Comparison of ENCODE assay signal across 18 cellular contexts in the genomic region with DNA sequence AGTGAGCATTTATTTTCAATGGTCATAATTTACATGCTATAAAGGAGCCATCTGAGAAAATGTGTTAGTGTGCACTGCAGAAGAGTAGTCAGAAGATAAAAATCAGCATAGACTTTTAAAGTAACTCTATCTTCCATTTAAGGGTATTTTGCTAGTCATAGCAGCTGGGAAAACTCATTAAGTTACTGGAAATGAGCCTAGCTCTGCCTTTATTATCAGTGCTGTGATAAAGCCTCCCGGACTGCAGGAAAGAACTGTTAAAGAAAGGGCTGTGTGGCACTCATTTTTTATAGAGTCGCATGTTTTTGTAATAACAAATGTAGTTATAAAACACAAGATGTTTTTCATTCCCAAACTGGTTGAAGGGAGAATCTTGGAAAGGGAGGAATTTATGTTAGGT.
"Had no signal": no experiment of that assay in that cellular context is flagged by ENCODE, and none has a peak within 500 bp of the region (broad histone marks: within the 10 kb centered on the region; RNA-seq: fewer than 3 reads in every experiment).

No MANE protein-coding gene starts in this region.

- H3K27ac ChIP-seq: dorsolateral prefrontal cortex, gastrocnemius medialis, left ventricle myocardium inferior, lower lobe of right lung, parathyroid adenoma, prostate gland, right lobe of liver, spleen, tibial artery, upper lobe of left lung, uterus had no signal

- H3K4me1 ChIP-seq: gastrocnemius medialis, left ventricle myocardium inferior, lower lobe of right lung, parathyroid adenoma, prostate gland, right lobe of liver, spleen, tibial artery, upper lobe of left lung, uterus had no signal

- H3K4me3 ChIP-seq: dorsolateral prefrontal cortex, gastrocnemius medialis, left ventricle myocardium inferior, lower lobe of right lung, prostate gland, right lobe of liver, spleen, tibial artery, upper lobe of left lung, uterus had no signal

- H3K79me2 ChIP-seq: parathyroid adenoma had no signal

- H3K9me3 ChIP-seq: gastrocnemius medialis, lower lobe of right lung, prostate gland, right lobe of liver, tibial artery, upper lobe of left lung, uterus had no signal

- H3K9ac ChIP-seq: parathyroid adenoma had no signal

- H3K36me3 ChIP-seq: gastrocnemius medialis, left ventricle myocardium inferior, lower lobe of right lung, prostate gland, right lobe of liver, spleen, tibial artery, upper lobe of left lung, uterus had no signal

- H2AFZ ChIP-seq: parathyroid adenoma had no signal

- DNase-seq: cortex of kidney; dorsolateral prefrontal cortex; effector CD8-positive, alpha-beta T cell; gastrocnemius medialis; islet precursor cell; left ventricle myocardium inferior; lower lobe of right lung; midbrain; right lobe of liver; spleen; stimulated activated CD4-positive, alpha-beta T cell treated with anti-CD3 and anti-CD28 coated beads, Interleukin-15, amount 100 ng/mL, for 24 hours; stimulated activated CD4-positive, alpha-beta T cell treated with anti-CD3 and anti-CD28 coated beads, Interleukin-1b, Interleukin-23, amount 100 ng/mL, for 48 hours; stimulated activated CD4-positive, alpha-beta T cell treated with anti-CD3 and anti-CD28 coated beads, Interleukin-4, amount 100 ng/mL, for 24 hours; tibial artery; upper lobe of left lung; uterus had no signal

- H3K27me3 ChIP-seq: dorsolateral prefrontal cortex, gastrocnemius medialis, right lobe of liver, spleen, tibial artery, upper lobe of left lung, uterus had no signal
